ENCODE assay signal across 16 cellular contexts in the genomic region with DNA sequence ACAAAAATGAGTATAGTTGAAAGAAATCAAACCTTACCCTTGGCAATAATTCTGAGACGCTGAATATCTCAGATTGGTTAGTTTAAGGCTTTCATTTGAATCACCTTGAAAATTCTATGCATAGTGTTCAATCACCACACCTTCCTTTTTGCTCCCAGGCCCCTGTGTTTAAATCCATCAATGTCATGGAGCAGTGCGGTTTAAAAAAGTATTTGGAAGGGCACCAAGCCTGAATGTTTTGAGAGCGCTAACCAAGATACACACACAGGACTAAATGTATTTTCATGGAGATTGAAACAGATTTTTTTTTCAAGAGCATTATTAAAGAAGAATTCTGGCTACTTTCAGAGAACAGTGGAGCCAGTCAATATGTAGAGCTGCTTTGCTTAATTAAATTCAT.
"Had no signal": no experiment of that assay in that cellular context is flagged by ENCODE, and none has a peak within 500 bp of the region (broad histone marks: within the 10 kb centered on the region; RNA-seq: fewer than 3 reads in every experiment).

No MANE protein-coding gene starts in this region.

- H3K4me3 Mint-ChIP-seq: activated naive CD4-positive, alpha-beta T cell treated with anti-CD3 and anti-CD28 coated beads, Interleukin-2, amount 50 U/mL, for 24 hours; brain; naive thymus-derived CD8-positive, alpha-beta T cell; stimulated activated naive B cell treated with anti-CD40 and anti-IgM and Interleukin-4, amounts not matched to agents 10 μg/mL and 1 μg/mL and 100 μg/mL, for 72 hours had no signal

- H3K27ac Mint-ChIP-seq: activated naive CD4-positive, alpha-beta T cell treated with anti-CD3 and anti-CD28 coated beads, Interleukin-2, amount 50 U/mL, for 24 hours; naive thymus-derived CD8-positive, alpha-beta T cell; stimulated activated naive B cell treated with anti-CD40 and anti-IgM and Interleukin-4, amounts not matched to agents 10 μg/mL and 1 μg/mL and 100 μg/mL, for 72 hours had no signal

- ATAC-seq: heart right ventricle; naive thymus-derived CD8-positive, alpha-beta T cell; stimulated activated naive B cell treated with anti-CD40 and anti-IgM and Interleukin-4, amounts not matched to agents 10 μg/mL and 1 μg/mL and 100 μg/mL, for 72 hours had no signal

- H3K4me3 ChIP-seq: colonic mucosa, heart right ventricle, thoracic aorta had no signal

- H3K27me3 Mint-ChIP-seq: activated naive CD4-positive, alpha-beta T cell treated with anti-CD3 and anti-CD28 coated beads, Interleukin-2, amount 50 U/mL, for 24 hours; brain; stimulated activated naive B cell treated with anti-CD40 and anti-IgM and Interleukin-4, amounts not matched to agents 10 μg/mL and 1 μg/mL and 100 μg/mL, for 72 hours had no signal

- H3K4me1 Mint-ChIP-seq: activated naive CD4-positive, alpha-beta T cell treated with anti-CD3 and anti-CD28 coated beads, Interleukin-2, amount 50 U/mL, for 24 hours; naive thymus-derived CD8-positive, alpha-beta T cell; stimulated activated naive B cell treated with anti-CD40 and anti-IgM and Interleukin-4, amounts not matched to agents 10 μg/mL and 1 μg/mL and 100 μg/mL, for 72 hours had no signal

- H3K9me3 ChIP-seq: colonic mucosa, heart right ventricle, thoracic aorta had no signal

- H3K36me3 ChIP-seq: colonic mucosa, heart right ventricle, thoracic aorta, WERI-Rb-1 had no signal

- H3K4me1 ChIP-seq: colonic mucosa, heart right ventricle had no signal

- H3K36me3 Mint-ChIP-seq: activated naive CD4-positive, alpha-beta T cell treated with anti-CD3 and anti-CD28 coated beads, Interleukin-2, amount 50 U/mL, for 24 hours; brain; naive thymus-derived CD8-positive, alpha-beta T cell; stimulated activated naive B cell treated with anti-CD40 and anti-IgM and Interleukin-4, amounts not matched to agents 10 μg/mL and 1 μg/mL and 100 μg/mL, for 72 hours had no signal

- H3K27ac ChIP-seq: colonic mucosa, heart right ventricle, thoracic aorta, WERI-Rb-1 had no signal

- DNase-seq: activated CD4-positive, alpha-beta T cell treated with anti-CD3 and anti-CD28 coated beads, Interleukin-2, amount 50 U/mL, for 48 hours; activated gamma-delta T cell; central memory CD4-positive, alpha-beta T cell; colonic mucosa; heart right ventricle; mesenchymal stem cell; naive thymus-derived CD8-positive, alpha-beta T cell; occipital lobe; posterior cingulate gyrus; retina; stimulated activated naive B cell treated with anti-CD40 and anti-IgM and Interleukin-4, amounts not matched to agents 10 μg/mL and 1 μg/mL and 100 μg/mL, for 72 hours; SW 1271; WERI-Rb-1 had no signal

- H3K9me3 Mint-ChIP-seq: activated naive CD4-positive, alpha-beta T cell treated with anti-CD3 and anti-CD28 coated beads, Interleukin-2, amount 50 U/mL, for 24 hours; brain; naive thymus-derived CD8-positive, alpha-beta T cell; stimulated activated naive B cell treated with anti-CD40 and anti-IgM and Interleukin-4, amounts not matched to agents 10 μg/mL and 1 μg/mL and 100 μg/mL, for 72 hours had no signal

- H3K27me3 ChIP-seq: colonic mucosa, heart right ventricle had no signal
